ENCODE assay signal across 16 cellular contexts in genomic region chr7:99092064-99092720, GRCh38. TPM values are rescaled to one million over a fixed set of nuclear protein-coding genes. Genes with fewer than 3 reads are reported as not detected.
DNase-seq lines count a peak whose midpoint lies in the region; ATAC-seq and TF ChIP-seq lines count a peak whose summit lies in the region.
"Had no signal": no experiment of that assay in that cellular context is flagged by ENCODE, and none has a peak within 500 bp of the region (broad histone marks: within the 10 kb centered on the region; RNA-seq: fewer than 3 reads in every experiment).

No MANE protein-coding gene starts in this region.

- H3K9me3 Mint-ChIP-seq in glutamatergic neuron (ENCODE audit: unreplicated experiment) (peaks cover 3% of the 10 kb centered on the region), Caco-2 (ENCODE audit: unreplicated experiment) (peaks cover 12% of the 10 kb centered on the region)
- H3K9me3 Mint-ChIP-seq in activated CD8-positive, alpha-beta memory T cell treated with anti-CD3 and anti-CD28 coated beads, Interleukin-2, amount 10 ng/mL, durations not matched to agents 7 days and 5 days (ENCODE audit: low read depth) = peaks cover 2% of the 10 kb centered on the region

- ATAC-seq in sciatic nerve = peak; percentile 42
- no peak for ATAC-seq in activated CD8-positive, alpha-beta memory T cell treated with anti-CD3 and anti-CD28 coated beads, Interleukin-2, amount 10 ng/mL, durations not matched to agents 7 days and 5 days
- ATAC-seq: T-helper 17 cell had no signal

- H3K27me3 ChIP-seq in Caco-2 (replicated peaks; ENCODE audit: control insufficient read depth, insufficient read depth, low read length) = no peaks in the 10 kb centered on the region
- H3K27me3 ChIP-seq: esophagus squamous epithelium had no signal

- H3K4me1 Mint-ChIP-seq in glutamatergic neuron (ENCODE audit: low read depth, unreplicated experiment) (peaks cover 26% of the 10 kb centered on the region), Caco-2 (ENCODE audit: low read depth, unreplicated experiment) (peaks cover 20% of the 10 kb centered on the region)
- no peaks in the 10 kb centered on the region for H3K4me1 Mint-ChIP-seq in activated CD8-positive, alpha-beta memory T cell treated with anti-CD3 and anti-CD28 coated beads, Interleukin-2, amount 10 ng/mL, durations not matched to agents 7 days and 5 days

- peak overlapping the region; percentile 53 for H3K4me3 Mint-ChIP-seq in glutamatergic neuron (ENCODE audit: unreplicated experiment)
- H3K4me3 Mint-ChIP-seq in Caco-2 (ENCODE audit: unreplicated experiment) = no peak overlapping the region
- H3K4me3 Mint-ChIP-seq in activated CD8-positive, alpha-beta memory T cell treated with anti-CD3 and anti-CD28 coated beads, Interleukin-2, amount 10 ng/mL, durations not matched to agents 7 days and 5 days = no peak overlapping the region
- H3K4me3 Mint-ChIP-seq: T-helper 17 cell had no signal

- POLR2A ChIA-PET in Caco-2 (lab: Charles Lee) = no interaction called here

- no peaks in the 10 kb centered on the region for H3K36me3 Mint-ChIP-seq in glutamatergic neuron (ENCODE audit: unreplicated experiment)
- H3K36me3 Mint-ChIP-seq in Caco-2 (ENCODE audit: insufficient read depth, unreplicated experiment) = peaks cover 9% of the 10 kb centered on the region
- peaks cover 16% of the 10 kb centered on the region for H3K36me3 Mint-ChIP-seq in activated CD8-positive, alpha-beta memory T cell treated with anti-CD3 and anti-CD28 coated beads, Interleukin-2, amount 10 ng/mL, durations not matched to agents 7 days and 5 days

- H3K9me3 ChIP-seq in Caco-2 = peaks cover 4% of the 10 kb centered on the region; the same call in 1 of the 2 replicates
- H3K9me3 ChIP-seq: esophagus squamous epithelium had no signal

- H3K4me1 ChIP-seq in Caco-2 = peaks cover 13% of the 10 kb centered on the region

- peak; percentile 45 for DNase-seq in HuH-7.5 (ENCODE audit: low spot score)
- peak; percentile 84 for DNase-seq in NCI-H748 (lab: John Stamatoyannopoulos, UW; ENCODE audit: unreplicated experiment)
- no peak for DNase-seq in glutamatergic neuron
- DNase-seq in sciatic nerve (ENCODE audit: low spot score) = no peak
- DNase-seq in Caco-2 = no peak
- DNase-seq in dedifferentiated amniotic fluid mesenchymal stem cell (ENCODE audit: extremely low spot score) = no peak
- DNase-seq in activated CD8-positive, alpha-beta memory T cell treated with anti-CD3 and anti-CD28 coated beads, Interleukin-2, amount 10 ng/mL, durations not matched to agents 7 days and 5 days = no peak
- no peak for DNase-seq in UCSD-AML1 (lab: John Stamatoyannopoulos, UW; ENCODE audit: unreplicated experiment)
- DNase-seq: activated CD4-positive, CD25-positive, alpha-beta regulatory T cell; activated gamma-delta T cell; AML-193; dermis blood vessel endothelial cell; DMS 273 treated with DMSO at 0.1 percent for 48 hours; esophagus squamous epithelium; stimulated activated naive CD4-positive, alpha-beta T cell treated with Interleukin-2 at 50 U/mL for 16 hours; T-helper 17 cell had no signal

- BruUV-seq in Caco-2 (replicated peaks; lab: Mats Ljungman, UMichigan) = no TSS peak

- no peak for TF ChIP-seq CTCF in glutamatergic neuron (IDR thresholded peaks at IDR 0.05; ENCODE audit: partially characterized antibody, unreplicated experiment)
- TF ChIP-seq CTCF in Caco-2 (IDR thresholded peaks at IDR 0.05; ENCODE audit: insufficient read depth in 1 of 2, low read depth in 1 of 2, low read length in 1 of 2, severe bottlenecking in 1 of 2, unreplicated experiment in 1 of 2) = no peak

- intact Hi-C loops in sciatic nerve (cut with DNase I) = no loop called here
- intact Hi-C loops in Caco-2 (cut with micrococcal nuclease; ENCODE audit: unreplicated experiment) = no loop called here

- no peaks in the 10 kb centered on the region for H3K36me3 ChIP-seq in Caco-2 (ENCODE audit: control insufficient read depth, insufficient read depth, low read length)

- H3K27me3 Mint-ChIP-seq in glutamatergic neuron (ENCODE audit: unreplicated experiment) = no peaks in the 10 kb centered on the region
- H3K27me3 Mint-ChIP-seq in Caco-2 (ENCODE audit: insufficient read depth, unreplicated experiment) = no peaks in the 10 kb centered on the region
- no peaks in the 10 kb centered on the region for H3K27me3 Mint-ChIP-seq in activated CD8-positive, alpha-beta memory T cell treated with anti-CD3 and anti-CD28 coated beads, Interleukin-2, amount 10 ng/mL, durations not matched to agents 7 days and 5 days
- H3K27me3 Mint-ChIP-seq: T-helper 17 cell had no signal

- H3K27ac Mint-ChIP-seq in glutamatergic neuron (ENCODE audit: unreplicated experiment) = peak overlapping the region; percentile 67
- H3K27ac Mint-ChIP-seq in Caco-2 (ENCODE audit: unreplicated experiment) = no peak overlapping the region
- no peak overlapping the region for H3K27ac Mint-ChIP-seq in activated CD8-positive, alpha-beta memory T cell treated with anti-CD3 and anti-CD28 coated beads, Interleukin-2, amount 10 ng/mL, durations not matched to agents 7 days and 5 days
- H3K27ac Mint-ChIP-seq: T-helper 17 cell had no signal

- CTCF ChIA-PET in Caco-2 (lab: Charles Lee) = no interaction called here
- CTCF ChIA-PET in activated CD8-positive, alpha-beta memory T cell treated with anti-CD3 and anti-CD28 coated beads, Interleukin-2, amount 10 ng/mL, durations not matched to agents 7 days and 5 days (lab: Charles Lee) = interaction anchor here (0.6 kb wide), 1 partner anchor 93 kb away, joined by 3 read pairs; no protein-coding TSS in a partner anchor

- no peak overlapping the region for H3K4me3 ChIP-seq in Caco-2 (ENCODE audit: low read depth, low read length)
- H3K4me3 ChIP-seq: esophagus squamous epithelium had no signal

RNA-seq across cellular contexts. Expression of gene SMURF1, which starts 51.7 kb away (rescaled TPM):
- total RNA-seq in glutamatergic neuron (ENCODE audit: unreplicated experiment) (23.1 TPM), sciatic nerve (37.0 TPM), Caco-2 (2022) (22.5 and 23.0 TPM in 2 replicates)
- 10 to 100 TPM; 12.9 to 13.9 TPM for total RNA-seq in activated CD8-positive, alpha-beta memory T cell treated with anti-CD3 and anti-CD28 coated beads, Interleukin-2, amount 10 ng/mL, durations not matched to agents 7 days and 5 days

Comparison
In these comparisons a context has a peak if more than half of its experiments do, and no peak if none do; other contexts are left out.
1. DNase-seq: peak in HuH-7.5 (single experiment) and NCI-H748 (single experiment); none in glutamatergic neuron (single experiment), sciatic nerve (single experiment), Caco-2 (0 of 2), dedifferentiated amniotic fluid mesenchymal stem cell (single experiment), activated CD8-positive, alpha-beta memory T cell treated with anti-CD3 and anti-CD28 coated beads, Interleukin-2, amount 10 ng/mL, durations not matched to agents 7 days and 5 days (single experiment) and UCSD-AML1 (single experiment).